Comparison of ENCODE assay signal across 26 cellular contexts in the genomic region with DNA sequence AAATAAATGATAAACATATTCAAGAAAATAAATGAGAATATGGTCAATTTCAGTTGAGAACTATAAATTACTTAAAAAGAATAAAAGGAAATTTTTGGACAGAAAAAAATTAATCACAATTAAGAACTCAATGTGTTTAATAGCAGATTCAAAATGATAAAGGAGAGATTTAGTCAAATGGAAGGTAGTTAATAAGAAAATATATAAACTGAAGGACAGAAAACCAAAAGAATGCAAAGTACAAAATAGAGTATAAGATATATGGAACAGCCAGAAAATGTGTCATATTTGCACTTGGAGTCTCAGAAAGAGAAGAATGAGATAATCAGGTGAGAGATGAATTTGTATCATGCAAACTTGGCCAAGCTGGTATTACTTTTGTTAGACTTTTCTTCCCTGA.
"Had no signal": no experiment of that assay in that cellular context is flagged by ENCODE, and none has a peak within 500 bp of the region (broad histone marks: within the 10 kb centered on the region; RNA-seq: fewer than 3 reads in every experiment).

No MANE protein-coding gene starts in this region.

- H3K27ac ChIP-seq: hepatocyte, left lung, lower lobe of right lung, neural progenitor cell, neutrophil, ovary, right atrium auricular region, skin epidermis, spleen, tibial nerve, uterus had no signal

- H3K27me3 Mint-ChIP-seq: progenitor cell of endocrine pancreas, type B pancreatic cell had no signal

- H3K36me3 ChIP-seq: left lung, lower lobe of right lung, neural progenitor cell, neutrophil, ovary, right atrium auricular region, spleen, tibial nerve, uterus had no signal

- H3K4me3 Mint-ChIP-seq: naive B cell; natural killer cell; nephron progenitor cell; neural progenitor cell; stimulated activated effector memory CD8-positive, alpha-beta T cell treated with anti-CD3 and anti-CD28 coated beads, Interleukin-12 subunit alpha, Interleukin-12 subunit beta, amount 100 ng/mL, for 72 hours; stimulated activated naive CD8-positive, alpha-beta T cell treated with anti-CD3 and anti-CD28 coated beads, Interleukin-15, amount 100 ng/mL, for 72 hours; type B pancreatic cell had no signal

- H3K36me3 Mint-ChIP-seq: natural killer cell; neural progenitor cell; stimulated activated effector memory CD8-positive, alpha-beta T cell treated with anti-CD3 and anti-CD28 coated beads, Interleukin-12 subunit alpha, Interleukin-12 subunit beta, amount 100 ng/mL, for 72 hours; type B pancreatic cell had no signal

- H3K9ac ChIP-seq: neural progenitor cell had no signal

- H3K9me3 ChIP-seq: neutrophil had no signal

- H3K4me3 ChIP-seq: hepatocyte, left lung, lower lobe of right lung, neural progenitor cell, ovary, right atrium auricular region, skin epidermis, spleen, tibial nerve, uterus had no signal

- H3K27ac Mint-ChIP-seq: naive B cell; natural killer cell; neural progenitor cell; progenitor cell of endocrine pancreas; stimulated activated effector memory CD8-positive, alpha-beta T cell treated with anti-CD3 and anti-CD28 coated beads, Interleukin-12 subunit alpha, Interleukin-12 subunit beta, amount 100 ng/mL, for 72 hours; stimulated activated naive CD8-positive, alpha-beta T cell treated with anti-CD3 and anti-CD28 coated beads, Interleukin-15, amount 100 ng/mL, for 72 hours; type B pancreatic cell had no signal

- DNase-seq: islet precursor cell; left colon; left lung; lower lobe of right lung; mammary epithelial cell; mesenchymal stem cell; naive B cell; natural killer cell; nephron progenitor cell; occipital lobe; ovary; spleen; stimulated activated CD4-positive, alpha-beta T cell treated with anti-CD3 and anti-CD28 coated beads, Interleukin-4, amount 100 ng/mL, for 24 hours; stimulated activated naive CD4-positive, alpha-beta T cell; stimulated activated naive CD8-positive, alpha-beta T cell treated with anti-CD3 and anti-CD28 coated beads, Interleukin-15, amount 100 ng/mL, for 72 hours; substantia nigra; uterus had no signal

- H3K4me1 Mint-ChIP-seq: naive B cell; natural killer cell; neural progenitor cell; stimulated activated effector memory CD8-positive, alpha-beta T cell treated with anti-CD3 and anti-CD28 coated beads, Interleukin-12 subunit alpha, Interleukin-12 subunit beta, amount 100 ng/mL, for 72 hours; stimulated activated naive CD8-positive, alpha-beta T cell treated with anti-CD3 and anti-CD28 coated beads, Interleukin-15, amount 100 ng/mL, for 72 hours had no signal

- H3K4me1 ChIP-seq: left lung, lower lobe of right lung, neural progenitor cell, right atrium auricular region, spleen, tibial nerve, uterus had no signal
